In genomic region chr4:139554726-139555072, GRCh38 we compare ENCODE assay signal across 8 cellular contexts. TPM values are rescaled to one million over a fixed set of nuclear protein-coding genes. Genes with fewer than 3 reads are reported as not detected.
DNase-seq lines count a peak whose midpoint lies in the region; TF ChIP-seq lines count a peak whose summit lies in the region.

No MANE protein-coding gene starts in this region.

- WGBS in lower leg skin, 2 donors: 2 to 6% methylated on average over 4 of the region's 4 CpGs

- intact Hi-C loops in breast epithelium (cut with DNase I; ENCODE audit: low total_unique reads) (no loop called here), posterior vena cava (cut with DNase I) (no loop called here), lower leg skin (cut with DNase I; ENCODE audit: low total_unique reads) (no loop called here)

- H3K4me3 ChIP-seq in HL-60 (replicated peaks; ENCODE audit: insufficient read depth, low read length): peak overlapping the region; percentile 78
- peak overlapping the region; percentile 78 to 97 (median 90) for H3K4me3 ChIP-seq in breast epithelium
- H3K4me3 ChIP-seq in mucosa of stomach (ENCODE audit: low read length): peak overlapping the region; percentile 88
- H3K4me3 ChIP-seq in lower leg skin (ENCODE audit: low read depth, poor library complexity, severe bottlenecking): no peak overlapping the region

- peak overlapping the region; percentile 98 for H3K9ac ChIP-seq in mucosa of stomach (ENCODE audit: low read length)

- H3K36me3 ChIP-seq in breast epithelium (no peaks in the 10 kb centered on the region), mucosa of stomach (ENCODE audit: control insufficient read depth, insufficient read depth, low read length) (no peaks in the 10 kb centered on the region)

- peaks cover 0 to 11% of the 10 kb centered on the region in 2 donors for H3K4me1 ChIP-seq in breast epithelium
- peaks cover 19% of the 10 kb centered on the region for H3K4me1 ChIP-seq in mucosa of stomach (ENCODE audit: control insufficient read depth, insufficient read depth, low read length)

- H3K27me3 ChIP-seq in HL-60 (ENCODE audit: insufficient read depth, poor library complexity, severe bottlenecking): no peaks in the 10 kb centered on the region
- no peaks in the 10 kb centered on the region for H3K27me3 ChIP-seq in breast epithelium
- no peaks in the 10 kb centered on the region for H3K27me3 ChIP-seq in mucosa of stomach (ENCODE audit: control insufficient read depth, insufficient read depth, low read length)

- TF ChIP-seq CTCF in 22Rv1 (IDR thresholded peaks at IDR 0.05): no peak
- no peak for TF ChIP-seq CTCF in HL-60 (IDR thresholded peaks at IDR 0.05; ENCODE audit: insufficient read depth, low read length)
- no peak for TF ChIP-seq CTCF in breast epithelium (IDR thresholded peaks at IDR 0.05)
- TF ChIP-seq CTCF in lower leg skin (IDR thresholded peaks at IDR 0.05): no peak

- TF ChIP-seq POLR2A in breast epithelium (IDR thresholded peaks at IDR 0.05): no peak
- TF ChIP-seq POLR2A in lower leg skin (IDR thresholded peaks at IDR 0.05): no peak

- H3K9me3 ChIP-seq in breast epithelium: no peaks in the 10 kb centered on the region
- no peaks in the 10 kb centered on the region for H3K9me3 ChIP-seq in mucosa of stomach (ENCODE audit: control insufficient read depth, low read length)

- peak overlapping the region; percentile 87 for H3K27ac ChIP-seq in 22Rv1
- H3K27ac ChIP-seq in HL-60 (replicated peaks): no peak overlapping the region
- peak overlapping the region; percentile 99 to 100 for H3K27ac ChIP-seq in breast epithelium

- DNase-seq in HL-60 (ENCODE audit: low read depth in 1 of 2, low spot score in 1 of 2) (no peak), breast epithelium (ENCODE audit: low spot score in 2 of 2) (no peak), posterior vena cava (ENCODE audit: low spot score) (no peak), lower leg skin (ENCODE audit: low spot score in 2 of 2) (no peak)
- DNase-seq in stimulated activated CD4-positive, alpha-beta T cell treated with anti-CD3 and anti-CD28 coated beads, Interleukin-2, amount 100 ng/mL, for 48 hours: no peak
- no peak for DNase-seq in activated CD4-positive, CD25-positive, alpha-beta regulatory T cell treated with anti-CD3 and anti-CD28 coated beads, Interleukin-2, amount 50 U/mL, for 72 hours

RNA-seq across cellular contexts. Expression of gene SETD7, which starts 1.3 kb away (rescaled TPM):
- total RNA-seq in breast epithelium (100 to 1,000 TPM in 1 of 3 donors, 10 to 100 TPM in 2; 54.9 to 100 (median 63.6) TPM), posterior vena cava (10 to 100 TPM; 69.0 to 75.4 TPM), lower leg skin (10 to 100 TPM; 34.3 to 45.7 (median 41.7) TPM)
